In genomic region chr5:157390179-157390923, GRCh38 we compare ENCODE assay signal across 1 cellular context.
TF ChIP-seq lines count a peak whose summit lies in the region.

No MANE protein-coding gene starts in this region.

TF ChIP-seq in GM23338, 12 proteins besides CTCF, POLR2A, EP300 and RAD21 (continued from another document):
- TF ChIP-seq REST (IDR thresholded peaks at IDR 0.05; ENCODE audit: unreplicated experiment) (no peak), EZH2 (IDR thresholded peaks at IDR 0.05; ENCODE audit: low read depth, unreplicated experiment) (no peak), ZNF331 (CRISPR knock-in tag; IDR thresholded peaks at IDR 0.05; ENCODE audit: low read depth) (no peak)
